In genomic region chr3:82329300-82329699, GRCh38 we compare ENCODE assay signal across 13 cellular contexts.
DNase-seq lines count a peak whose midpoint lies in the region; ATAC-seq and TF ChIP-seq lines count a peak whose summit lies in the region.
"Had no signal": no experiment of that assay in that cellular context is flagged by ENCODE, and none has a peak within 500 bp of the region (broad histone marks: within the 10 kb centered on the region; RNA-seq: fewer than 3 reads in every experiment).

No MANE protein-coding gene starts in this region.

- intact Hi-C loops in prostate gland (cut with DNase I), result no loop called here

- ATAC-seq in HG03135 (IDR thresholded peaks at IDR 0.05; ENCODE audit: unreplicated experiment) (no peak), HG03095 (IDR thresholded peaks at IDR 0.05; ENCODE audit: unreplicated experiment) (no peak)
- ATAC-seq: left colon had no signal

- WGBS in prostate gland, result 69% methylated on average over 2 of the region's 2 CpGs

- DNase-seq in AG10803 (ENCODE audit: low read depth) (no peak), SK-MEL-5 (ENCODE audit: low read depth, low spot score) (peak; percentile 28), foreskin fibroblast (peak in 1 of 2 donors; percentile 4), CD1c-positive myeloid dendritic cell (ENCODE audit: extremely low spot score) (no peak), prostate gland (ENCODE audit: low spot score) (no peak)
- DNase-seq: amniotic stem cell; left colon; NCI-H446 treated with DMSO at 0.1 percent for 48 hours; stimulated activated CD4-positive, alpha-beta T cell treated with anti-CD3 and anti-CD28 coated beads, Interleukin-4, amount 100 ng/mL, for 24 hours; SW 1271 had no signal

- TF ChIP-seq CTCF in AG10803 (conservative IDR thresholded peaks at IDR 0.05; ENCODE audit: low read length) (peak; percentile 34), GM12873 (IDR thresholded peaks at IDR 0.05; ENCODE audit: insufficient read depth, low read depth, low read length, missing control alignments) (peak; percentile 18), foreskin fibroblast (IDR thresholded peaks at IDR 0.05; ENCODE audit: low read depth, low read length) (peak; percentile 4), prostate gland (IDR thresholded peaks at IDR 0.05) (peak in 1 of 4 experiments; percentile 36)

- no peak overlapping the region for H3K27ac ChIP-seq in prostate gland

- TF ChIP-seq POLR2A in prostate gland (IDR thresholded peaks at IDR 0.05), result no peak

- in situ Hi-C loops in SK-MEL-5 (cut with HindIII; ENCODE audit: low pct_unique_long_range_greater_than_20kb, low sequenced_read_pairs), result no loop called here

- no peaks in the 10 kb centered on the region for H3K27me3 ChIP-seq in prostate gland (replicated peaks; ENCODE audit: insufficient read depth)

- H3K4me3 ChIP-seq in AG10803 (ENCODE audit: low read length) (no peak overlapping the region), foreskin fibroblast (ENCODE audit: low read depth in 1 of 2, low read length in 2 of 2) (no peak overlapping the region), prostate gland (no peak overlapping the region)

- no peaks in the 10 kb centered on the region for H3K4me1 ChIP-seq in prostate gland (replicated peaks)

- no peaks in the 10 kb centered on the region for H3K9me3 ChIP-seq in prostate gland

- H3K36me3 ChIP-seq in prostate gland, result no peaks in the 10 kb centered on the region
